In the genomic region with DNA sequence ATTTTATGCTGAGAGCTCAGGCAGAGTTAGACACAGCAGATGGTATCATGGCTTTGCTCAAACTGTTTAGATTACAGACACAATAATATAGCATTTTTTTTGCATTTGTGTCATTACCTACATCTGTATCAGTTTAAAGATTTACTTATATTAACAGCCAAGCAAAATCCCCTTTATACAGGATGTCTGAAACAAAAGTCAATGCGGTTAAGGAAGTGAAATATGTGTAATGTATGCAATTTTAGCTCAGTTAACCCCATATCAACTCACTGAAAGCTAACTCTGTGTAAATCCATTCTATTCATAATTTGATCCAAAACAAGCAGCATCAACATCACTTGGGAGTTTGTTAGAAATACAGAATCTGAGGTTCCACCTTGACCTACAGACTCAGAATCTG, we compare ENCODE assay signal across 15 cellular contexts.
DNase-seq lines count a peak whose midpoint lies in the region; ATAC-seq, FAIRE-seq and TF ChIP-seq lines count a peak whose summit lies in the region.
"Had no signal": no experiment of that assay in that cellular context is flagged by ENCODE, and none has a peak within 500 bp of the region (broad histone marks: within the 10 kb centered on the region; RNA-seq: fewer than 3 reads in every experiment).

No MANE protein-coding gene starts in this region.

- TF ChIP-seq CTCF in GM12878 (IDR thresholded peaks at IDR 0.05 in 2 of 3, conservative IDR thresholded peaks at IDR 0.05 in 1 of 3; ENCODE audit: control insufficient read depth in 2 of 3, extremely low read depth in 1 of 3, insufficient read depth in 1 of 3, low read depth in 3 of 3, low read length in 3 of 3) (no peak), osteocyte (IDR thresholded peaks at IDR 0.05) (no peak)

- BruUV-seq in GM12878 (replicated peaks; lab: Mats Ljungman, UMichigan): no TSS peak

- no peaks in the 10 kb centered on the region for H3K27me3 Mint-ChIP-seq in osteocyte (ENCODE audit: unreplicated experiment)
- no peaks in the 10 kb centered on the region for H3K27me3 Mint-ChIP-seq in activated CD4-positive, alpha-beta T cell treated with anti-CD3 and anti-CD28 coated beads, Interleukin-2, amount 10 ng/mL, durations not matched to agents 7 days and 5 days
- H3K27me3 Mint-ChIP-seq: activated CD8-positive, alpha-beta memory T cell treated with anti-CD3 and anti-CD28 coated beads, Interleukin-2, amount 10 ng/mL, durations not matched to agents 7 days and 5 days; activated naive CD4-positive, alpha-beta T cell treated with anti-CD3 and anti-CD28 coated beads, Interleukin-2, amount 50 U/mL, for 24 hours; B cell; stimulated activated naive CD8-positive, alpha-beta T cell treated with anti-CD3 and anti-CD28 coated beads, Interleukin-15, Interleukin-2, amounts not matched to agents 100 ng/mL and 50 ng/mL, for 24 hours had no signal

- H3K27ac ChIP-seq in GM12878 (ENCODE audit: control insufficient read depth, insufficient read depth): no peak overlapping the region

- POLR2A ChIA-PET in GM12878 (lab: Charles Lee): no interaction called here
- POLR2A ChIA-PET in activated CD4-positive, alpha-beta T cell treated with anti-CD3 and anti-CD28 coated beads, Interleukin-2, amount 10 ng/mL, durations not matched to agents 7 days and 5 days (lab: Charles Lee): no interaction called here

- H2AFZ ChIP-seq in GM12878 (ENCODE audit: control insufficient read depth, low read depth, low read length): no peak overlapping the region

- no peak overlapping the region for H3K27ac Mint-ChIP-seq in osteocyte (ENCODE audit: unreplicated experiment)
- H3K27ac Mint-ChIP-seq in activated CD4-positive, alpha-beta T cell treated with anti-CD3 and anti-CD28 coated beads, Interleukin-2, amount 10 ng/mL, durations not matched to agents 7 days and 5 days: no peak overlapping the region
- H3K27ac Mint-ChIP-seq: activated CD8-positive, alpha-beta memory T cell treated with anti-CD3 and anti-CD28 coated beads, Interleukin-2, amount 10 ng/mL, durations not matched to agents 7 days and 5 days; activated naive CD4-positive, alpha-beta T cell treated with anti-CD3 and anti-CD28 coated beads, Interleukin-2, amount 50 U/mL, for 24 hours; B cell; immature natural killer cell; stimulated activated naive CD8-positive, alpha-beta T cell treated with anti-CD3 and anti-CD28 coated beads, Interleukin-15, Interleukin-2, amounts not matched to agents 100 ng/mL and 50 ng/mL, for 24 hours had no signal

- no peak for TF ChIP-seq POLR2A in GM12878 (IDR thresholded peaks at IDR 0.05; ENCODE audit: low read depth, low read length)

- in situ Hi-C loops in GM12878 (cut with MboI): no loop called here

- H4K20me1 ChIP-seq in GM12878 (ENCODE audit: control insufficient read depth, insufficient read depth): no peaks in the 10 kb centered on the region

- SMC1A ChIA-PET in GM12878 (lab: Charles Lee; ENCODE audit: uncharacterized antibody, unreplicated experiment): no interaction called here

- H3K27me3 ChIP-seq in GM12878 (replicated peaks in 1 of 2; ENCODE audit: control insufficient read depth in 2 of 2, insufficient read depth in 2 of 2, low read length in 1 of 2): no peaks in the 10 kb centered on the region

- peak; percentile 97 for ATAC-seq in GM18870 (IDR thresholded peaks at IDR 0.05; ENCODE audit: unreplicated experiment)
- ATAC-seq in GM21619 (IDR thresholded peaks at IDR 0.05; ENCODE audit: unreplicated experiment): peak; percentile 98
- peak; percentile 90 for ATAC-seq in HG03159 (IDR thresholded peaks at IDR 0.05; ENCODE audit: unreplicated experiment)
- ATAC-seq in GM12878: peak; percentile 80
- no peak for ATAC-seq in left colon
- ATAC-seq: activated CD8-positive, alpha-beta memory T cell treated with anti-CD3 and anti-CD28 coated beads, Interleukin-2, amount 10 ng/mL, durations not matched to agents 7 days and 5 days had no signal

- no peak overlapping the region for H3K9ac ChIP-seq in GM12878 (ENCODE audit: control insufficient read depth, insufficient read depth, low read length)

- WGBS in GM12878 (ENCODE audit: insufficient coverage, insufficient replicate concordance, low lambda C conversion rate, missing lambda C conversion rate): 0% methylated on average over 1 of the region's 1 CpG

- no peaks in the 10 kb centered on the region for H3K9me3 ChIP-seq in GM12878 (replicated peaks; ENCODE audit: control insufficient read depth, insufficient read depth, low read length)

- H3K4me1 Mint-ChIP-seq in osteocyte (ENCODE audit: unreplicated experiment): no peaks in the 10 kb centered on the region
- H3K4me1 Mint-ChIP-seq in activated CD4-positive, alpha-beta T cell treated with anti-CD3 and anti-CD28 coated beads, Interleukin-2, amount 10 ng/mL, durations not matched to agents 7 days and 5 days: no peaks in the 10 kb centered on the region
- H3K4me1 Mint-ChIP-seq: activated CD8-positive, alpha-beta memory T cell treated with anti-CD3 and anti-CD28 coated beads, Interleukin-2, amount 10 ng/mL, durations not matched to agents 7 days and 5 days; activated naive CD4-positive, alpha-beta T cell treated with anti-CD3 and anti-CD28 coated beads, Interleukin-2, amount 50 U/mL, for 24 hours; B cell; immature natural killer cell had no signal

- H3K36me3 Mint-ChIP-seq in osteocyte (ENCODE audit: unreplicated experiment): no peaks in the 10 kb centered on the region
- no peaks in the 10 kb centered on the region for H3K36me3 Mint-ChIP-seq in activated CD4-positive, alpha-beta T cell treated with anti-CD3 and anti-CD28 coated beads, Interleukin-2, amount 10 ng/mL, durations not matched to agents 7 days and 5 days (ENCODE audit: low read depth)
- H3K36me3 Mint-ChIP-seq: activated CD8-positive, alpha-beta memory T cell treated with anti-CD3 and anti-CD28 coated beads, Interleukin-2, amount 10 ng/mL, durations not matched to agents 7 days and 5 days; activated naive CD4-positive, alpha-beta T cell treated with anti-CD3 and anti-CD28 coated beads, Interleukin-2, amount 50 U/mL, for 24 hours; immature natural killer cell had no signal

- no peak for TF ChIP-seq RAD21 in GM12878 (IDR thresholded peaks at IDR 0.05; ENCODE audit: insufficient read depth, low read depth, low read length)

- RAD21 ChIA-PET in GM12878 (lab: Charles Lee; ENCODE audit: unreplicated experiment): no interaction called here

- no peak for TF ChIP-seq EP300 in GM12878 (IDR thresholded peaks at IDR 0.05; ENCODE audit: borderline replicate concordance in 1 of 2, control insufficient read depth in 1 of 2, low read depth in 2 of 2, low read length in 2 of 2)

- no peaks in the 10 kb centered on the region for H3K9me3 Mint-ChIP-seq in osteocyte (ENCODE audit: unreplicated experiment)
- no peaks in the 10 kb centered on the region for H3K9me3 Mint-ChIP-seq in activated CD4-positive, alpha-beta T cell treated with anti-CD3 and anti-CD28 coated beads, Interleukin-2, amount 10 ng/mL, durations not matched to agents 7 days and 5 days
- H3K9me3 Mint-ChIP-seq: activated naive CD4-positive, alpha-beta T cell treated with anti-CD3 and anti-CD28 coated beads, Interleukin-2, amount 50 U/mL, for 24 hours; stimulated activated naive CD8-positive, alpha-beta T cell treated with anti-CD3 and anti-CD28 coated beads, Interleukin-15, Interleukin-2, amounts not matched to agents 100 ng/mL and 50 ng/mL, for 24 hours had no signal

- CTCF ChIA-PET in GM12878 (lab: Yijun Ruan, JAX): no interaction called here
- CTCF ChIA-PET in activated CD4-positive, alpha-beta T cell treated with anti-CD3 and anti-CD28 coated beads, Interleukin-2, amount 10 ng/mL, durations not matched to agents 7 days and 5 days (lab: Charles Lee): no interaction called here

- H3K36me3 ChIP-seq in GM12878 (ENCODE audit: control insufficient read depth in 2 of 2, insufficient read depth in 2 of 2, low read length in 1 of 2): no peaks in the 10 kb centered on the region

- no peak for FAIRE-seq in GM12878 (lab: Jason Lieb, UNC)

- no peak overlapping the region for H3K4me3 ChIP-seq in GM12878

- intact Hi-C loops in GM12878 (cut with micrococcal nuclease; ENCODE audit: unreplicated experiment): no loop called here
- intact Hi-C loops in left colon (cut with DNase I, micrococcal nuclease): no loop called here

- no peaks in the 10 kb centered on the region for H3K4me1 ChIP-seq in GM12878 (ENCODE audit: control insufficient read depth, insufficient read depth, low read length)

- H3K79me2 ChIP-seq in GM12878 (ENCODE audit: control insufficient read depth, insufficient read depth, low read length): no peaks in the 10 kb centered on the region

- H3K4me3 Mint-ChIP-seq in osteocyte (ENCODE audit: unreplicated experiment): no peak overlapping the region
- H3K4me3 Mint-ChIP-seq in activated CD4-positive, alpha-beta T cell treated with anti-CD3 and anti-CD28 coated beads, Interleukin-2, amount 10 ng/mL, durations not matched to agents 7 days and 5 days: no peak overlapping the region
- H3K4me3 Mint-ChIP-seq: activated CD8-positive, alpha-beta memory T cell treated with anti-CD3 and anti-CD28 coated beads, Interleukin-2, amount 10 ng/mL, durations not matched to agents 7 days and 5 days; activated naive CD4-positive, alpha-beta T cell treated with anti-CD3 and anti-CD28 coated beads, Interleukin-2, amount 50 U/mL, for 24 hours; B cell; immature natural killer cell; stimulated activated naive CD8-positive, alpha-beta T cell treated with anti-CD3 and anti-CD28 coated beads, Interleukin-15, Interleukin-2, amounts not matched to agents 100 ng/mL and 50 ng/mL, for 24 hours had no signal

- H3K4me2 ChIP-seq in GM12878 (ENCODE audit: control insufficient read depth, insufficient read depth): no peak overlapping the region

- DNase-seq in GM12878 (ENCODE audit: low read depth, low spot score) (no peak), NCI-H2081 treated with DMSO at 0.1 percent for 48 hours (lab: John Stamatoyannopoulos, UW) (no peak), osteocyte (ENCODE audit: extremely low spot score, unreplicated experiment) (no peak), left colon (no peak)
- no peak for DNase-seq in activated CD4-positive, alpha-beta T cell treated with anti-CD3 and anti-CD28 coated beads, Interleukin-2, amount 10 ng/mL, durations not matched to agents 7 days and 5 days
- DNase-seq: activated CD8-positive, alpha-beta memory T cell treated with anti-CD3 and anti-CD28 coated beads, Interleukin-2, amount 10 ng/mL, durations not matched to agents 7 days and 5 days; DMS79; immature natural killer cell; nucleus accumbens had no signal

TF ChIP-seq in GM12878, 131 proteins besides CTCF, POLR2A, EP300 and RAD21 (continues in another document):
- TF ChIP-seq EED (IDR thresholded peaks at IDR 0.05; ENCODE audit: low read depth): no peak
